12 cellular contexts compared by ENCODE assay signal in genomic region chr6:81450180-81450579, GRCh38.
DNase-seq lines count a peak whose midpoint lies in the region; ATAC-seq and TF ChIP-seq lines count a peak whose summit lies in the region.
"Had no signal": no experiment of that assay in that cellular context is flagged by ENCODE, and none has a peak within 500 bp of the region (broad histone marks: within the 10 kb centered on the region; RNA-seq: fewer than 3 reads in every experiment).

No MANE protein-coding gene starts in this region.

- BruUV-seq in Calu3 (replicated peaks; lab: Mats Ljungman, UMichigan), result no TSS peak

- no peaks in the 10 kb centered on the region for H3K36me3 Mint-ChIP-seq in Calu3 (ENCODE audit: insufficient read depth, unreplicated experiment)
- H3K36me3 Mint-ChIP-seq: activated naive CD4-positive, alpha-beta T cell treated with anti-CD3 and anti-CD28 coated beads, Interleukin-2, amount 50 U/mL, for 24 hours had no signal

- peak; percentile 90 for ATAC-seq in mucosa of descending colon
- no peak for ATAC-seq in GM18858 (IDR thresholded peaks at IDR 0.05; ENCODE audit: unreplicated experiment)
- ATAC-seq in HG02642 (IDR thresholded peaks at IDR 0.05; ENCODE audit: poor library complexity, unreplicated experiment), result no peak
- no peak for ATAC-seq in GM21367 (IDR thresholded peaks at IDR 0.05; ENCODE audit: unreplicated experiment)
- ATAC-seq: T-helper 17 cell had no signal

- H3K27ac ChIP-seq in colonic mucosa, result no peak overlapping the region

- H3K9me3 ChIP-seq in colonic mucosa (no peaks in the 10 kb centered on the region), mucosa of descending colon (no peaks in the 10 kb centered on the region)

- intact Hi-C loops in Calu3 (cut with micrococcal nuclease; ENCODE audit: unreplicated experiment) (loop anchor here (5.0 to 10.0 kb wide), 3 partner anchors 345 to 845 kb away; no protein-coding TSS in a partner anchor), colonic mucosa (cut with DNase I) (loop anchor here (10.0 kb wide), 1 partner anchor 285 kb away; no protein-coding TSS in a partner anchor), mucosa of descending colon (cut with DNase I, micrococcal nuclease) (no loop called here)

- no peaks in the 10 kb centered on the region for H3K4me1 ChIP-seq in colonic mucosa
- no peaks in the 10 kb centered on the region for H3K4me1 ChIP-seq in mucosa of descending colon (ENCODE audit: low read depth)

- H3K27ac Mint-ChIP-seq in Calu3 (ENCODE audit: unreplicated experiment), result no peak overlapping the region
- H3K27ac Mint-ChIP-seq: activated naive CD4-positive, alpha-beta T cell treated with anti-CD3 and anti-CD28 coated beads, Interleukin-2, amount 50 U/mL, for 24 hours; T-helper 17 cell had no signal

- CTCF ChIA-PET in Calu3 (lab: Charles Lee), result no interaction called here

- DNase-seq in Calu3 (peak; percentile 6), M059J (ENCODE audit: low read depth) (peak; percentile 65), colonic mucosa (peak; percentile 23), mucosa of descending colon (peak in 1 of 3 donors; percentile 34)
- no peak for DNase-seq in effector CD4-positive, alpha-beta T cell
- DNase-seq: effector memory CD4-positive, alpha-beta T cell; NCI-H1105; T-helper 17 cell had no signal

- no peak for TF ChIP-seq CTCF in Calu3 (IDR thresholded peaks at IDR 0.05; ENCODE audit: unreplicated experiment)
- no peak for TF ChIP-seq CTCF in colonic mucosa (IDR thresholded peaks at IDR 0.05)
- TF ChIP-seq CTCF in mucosa of descending colon (IDR thresholded peaks at IDR 0.05), result no peak

- H3K27me3 ChIP-seq in colonic mucosa, result no peaks in the 10 kb centered on the region

- H3K9ac ChIP-seq in colonic mucosa (ENCODE audit: low read depth in 2 of 2, low read length in 2 of 2), result no peak overlapping the region

- peaks cover 15% of the 10 kb centered on the region for H3K4me1 Mint-ChIP-seq in Calu3 (ENCODE audit: low read depth, unreplicated experiment)
- H3K4me1 Mint-ChIP-seq: activated naive CD4-positive, alpha-beta T cell treated with anti-CD3 and anti-CD28 coated beads, Interleukin-2, amount 50 U/mL, for 24 hours; T-helper 17 cell had no signal

- H3K4me3 Mint-ChIP-seq in Calu3 (ENCODE audit: low read depth, unreplicated experiment), result no peak overlapping the region
- H3K4me3 Mint-ChIP-seq: activated naive CD4-positive, alpha-beta T cell treated with anti-CD3 and anti-CD28 coated beads, Interleukin-2, amount 50 U/mL, for 24 hours; T-helper 17 cell had no signal

- H3K4me3 ChIP-seq in colonic mucosa (no peak overlapping the region), mucosa of descending colon (no peak overlapping the region)

- H3K27me3 Mint-ChIP-seq in Calu3 (ENCODE audit: unreplicated experiment), result no peaks in the 10 kb centered on the region
- H3K27me3 Mint-ChIP-seq: activated naive CD4-positive, alpha-beta T cell treated with anti-CD3 and anti-CD28 coated beads, Interleukin-2, amount 50 U/mL, for 24 hours; T-helper 17 cell had no signal

- peaks cover 2% of the 10 kb centered on the region for H3K9me3 Mint-ChIP-seq in Calu3 (ENCODE audit: low read depth, unreplicated experiment)
- H3K9me3 Mint-ChIP-seq: activated naive CD4-positive, alpha-beta T cell treated with anti-CD3 and anti-CD28 coated beads, Interleukin-2, amount 50 U/mL, for 24 hours had no signal

- H3K36me3 ChIP-seq in colonic mucosa, result no peaks in the 10 kb centered on the region
- H3K36me3 ChIP-seq in mucosa of descending colon (ENCODE audit: low read depth), result no peaks in the 10 kb centered on the region

Comparison
In these comparisons a context has a peak if more than half of its experiments do, and no peak if none do; other contexts are left out.
1. intact Hi-C loops: an anchor here in Calu3 (5.0 to 10.0 kb wide) and colonic mucosa (10.0 kb wide); none called in mucosa of descending colon.